In genomic region chr19:19619849-19620210, GRCh38 we compare ENCODE assay signal across 12 cellular contexts.
"Had no signal": no experiment of that assay in that cellular context is flagged by ENCODE, and none has a peak within 500 bp of the region (broad histone marks: within the 10 kb centered on the region; RNA-seq: fewer than 3 reads in every experiment).

No MANE protein-coding gene starts in this region.

- H3K27ac ChIP-seq: cardiac muscle cell, esophagus muscularis mucosa had no signal

- H3K9me3 ChIP-seq: esophagus muscularis mucosa, transverse colon had no signal

- H3K27me3 ChIP-seq: cardiac muscle cell, transverse colon had no signal

- ATAC-seq: activated naive CD8-positive, alpha-beta T cell treated with anti-CD3 and anti-CD28 coated beads, Interleukin-2, amount 50 U/mL, for 24 hours had no signal

- H3K27me3 Mint-ChIP-seq: activated CD4-positive, alpha-beta T cell treated with anti-CD3 and anti-CD28 coated beads, Interleukin-2, amount 10 ng/mL, durations not matched to agents 24 days and 14 days; activated naive CD8-positive, alpha-beta T cell treated with anti-CD3 and anti-CD28 coated beads, Interleukin-2, amount 50 U/mL, for 24 hours had no signal

- DNase-seq: activated CD4-positive, alpha-beta T cell treated with anti-CD3 and anti-CD28 coated beads, Interleukin-2, amount 10 ng/mL, durations not matched to agents 24 days and 14 days; activated CD4-positive, CD25-positive, alpha-beta regulatory T cell; activated naive CD4-positive, alpha-beta T cell treated with anti-CD3 and anti-CD28 coated beads for 36 hours; activated naive CD8-positive, alpha-beta T cell treated with anti-CD3 and anti-CD28 coated beads, Interleukin-2, amount 50 U/mL, for 24 hours; nucleus accumbens; right cardiac atrium; small intestine; stimulated activated CD4-positive, alpha-beta T cell treated with anti-CD3 and anti-CD28 coated beads, Interleukin-4, amount 100 ng/mL, for 24 hours; stimulated activated naive CD4-positive, alpha-beta T cell treated with Interleukin-2 at 50 U/mL for 16 hours; transverse colon had no signal

- H3K36me3 ChIP-seq: cardiac muscle cell, esophagus muscularis mucosa, transverse colon had no signal

- H3K4me3 ChIP-seq: cardiac muscle cell, esophagus muscularis mucosa, transverse colon had no signal

- H3K27ac Mint-ChIP-seq: activated naive CD4-positive, alpha-beta T cell treated with anti-CD3 and anti-CD28 coated beads for 36 hours; activated naive CD8-positive, alpha-beta T cell treated with anti-CD3 and anti-CD28 coated beads, Interleukin-2, amount 50 U/mL, for 24 hours had no signal

- H3K9me3 Mint-ChIP-seq: activated CD4-positive, alpha-beta T cell treated with anti-CD3 and anti-CD28 coated beads, Interleukin-2, amount 10 ng/mL, durations not matched to agents 24 days and 14 days; activated naive CD4-positive, alpha-beta T cell treated with anti-CD3 and anti-CD28 coated beads for 36 hours; activated naive CD8-positive, alpha-beta T cell treated with anti-CD3 and anti-CD28 coated beads, Interleukin-2, amount 50 U/mL, for 24 hours had no signal
